Comparison of ENCODE assay signal across 32 cellular contexts in genomic region chr2:101976887-101977286, GRCh38. TPM values are rescaled to one million over a fixed set of nuclear protein-coding genes. Genes with fewer than 3 reads are reported as not detected.
A peak's percentile ranks its signal among the peaks of the same experiment; 100 is the strongest.
DNase-seq lines count a peak whose midpoint lies in the region; ATAC-seq and TF ChIP-seq lines count a peak whose summit lies in the region.
"Had no signal": no experiment of that assay in that cellular context is flagged by ENCODE, and none has a peak within 500 bp of the region (broad histone marks: within the 10 kb centered on the region; RNA-seq: fewer than 3 reads in every experiment).

No MANE protein-coding gene starts in this region.

- no peaks in the 10 kb centered on the region for H3K79me2 ChIP-seq in parathyroid adenoma
- H3K79me2 ChIP-seq in OCI-LY7 (ENCODE audit: insufficient read depth, low read depth, low read length), result no peaks in the 10 kb centered on the region

- BruUV-seq in OCI-LY7 (replicated peaks; lab: Mats Ljungman, UMichigan), result no TSS peak

- POLR2A ChIA-PET in OCI-LY7 (lab: Charles Lee), result no interaction called here

- H3K4me2 ChIP-seq in parathyroid adenoma (ENCODE audit: low read length) (no peak overlapping the region), OCI-LY7 (ENCODE audit: low read length) (no peak overlapping the region)
- H3K4me2 ChIP-seq: A549 had no signal

- DNase-seq in EH (ENCODE audit: low read depth) (peak; percentile 9), adipocyte (ENCODE audit: low read depth) (peak; percentile 69), OCI-LY7 (ENCODE audit: low spot score) (no peak), T-helper 2 cell (no peak)
- no peak for DNase-seq in activated naive CD4-positive, alpha-beta T cell treated with Interleukin-2 at 50 U/mL for 16 hours
- DNase-seq: activated CD8-positive, alpha-beta memory T cell treated with anti-CD3 and anti-CD28 coated beads, Interleukin-2, amount 50 U/mL, for 48 hours; activated CD8-positive, alpha-beta T cell treated with anti-CD3 and anti-CD28 coated beads for 36 hours; CD4-positive, alpha-beta T cell; colonic mucosa; DND-41; effector memory CD4-positive, alpha-beta T cell; H9; immature natural killer cell; KBM-7; left colon; MG63; mucosa of descending colon; NCI-H1417 treated with DMSO at 0.1 percent for 48 hours; NCI-H2029 treated with DMSO at 0.1 percent for 48 hours; NCI-H226; NCI-H69; Peyer's patch; SHP77 treated with DMSO at 0.1 percent for 48 hours; stimulated activated naive CD4-positive, alpha-beta T cell; upper lobe of right lung had no signal

- H3K9me3 ChIP-seq in adipocyte (ENCODE audit: control insufficient read depth, low read length), result no peaks in the 10 kb centered on the region
- no peaks in the 10 kb centered on the region for H3K9me3 ChIP-seq in parathyroid adenoma (ENCODE audit: control insufficient read depth, low read length)
- no peaks in the 10 kb centered on the region for H3K9me3 ChIP-seq in OCI-LY7 (ENCODE audit: low read length)
- H3K9me3 ChIP-seq: ascending aorta, colonic mucosa, MG63, mucosa of descending colon, Peyer's patch, upper lobe of right lung had no signal

- no peaks in the 10 kb centered on the region for H3K36me3 ChIP-seq in adipocyte (ENCODE audit: control insufficient read depth, insufficient read depth, low read length, severe bottlenecking)
- no peaks in the 10 kb centered on the region for H3K36me3 ChIP-seq in parathyroid adenoma (ENCODE audit: control insufficient read depth, insufficient read depth, low read length)
- H3K36me3 ChIP-seq in OCI-LY7 (ENCODE audit: insufficient read depth, low read length), result no peaks in the 10 kb centered on the region
- H3K36me3 ChIP-seq: ascending aorta, cardiac muscle cell, colonic mucosa, MG63, Peyer's patch, upper lobe of right lung had no signal

- H3K4me3 ChIP-seq in adipocyte (ENCODE audit: low read length), result no peak overlapping the region
- H3K4me3 ChIP-seq in parathyroid adenoma (ENCODE audit: low read depth, low read length), result no peak overlapping the region
- no peak overlapping the region for H3K4me3 ChIP-seq in OCI-LY7 (ENCODE audit: low read depth, low read length, poor library complexity, severe bottlenecking)
- H3K4me3 ChIP-seq: A549, ascending aorta, cardiac muscle cell, colonic mucosa, MG63, mucosa of descending colon, Peyer's patch, upper lobe of right lung had no signal

- TF ChIP-seq CTCF in parathyroid adenoma (IDR thresholded peaks at IDR 0.05) (no peak), OCI-LY7 (conservative IDR thresholded peaks at IDR 0.05; ENCODE audit: low read length) (no peak)

- H3K4me1 ChIP-seq in adipocyte (ENCODE audit: control insufficient read depth, insufficient read depth, low read length), result peaks cover 24% of the 10 kb centered on the region
- peaks cover 13% of the 10 kb centered on the region for H3K4me1 ChIP-seq in parathyroid adenoma
- no peaks in the 10 kb centered on the region for H3K4me1 ChIP-seq in OCI-LY7 (ENCODE audit: insufficient read depth, low read length, poor library complexity, severe bottlenecking)
- H3K4me1 ChIP-seq: A549, ascending aorta, colonic mucosa, Peyer's patch, upper lobe of right lung had no signal

- no peaks in the 10 kb centered on the region for H4K20me1 ChIP-seq in OCI-LY7 (ENCODE audit: insufficient read depth, low read length)

- intact Hi-C loops in OCI-LY7 (cut with micrococcal nuclease; ENCODE audit: unreplicated experiment), result no loop called here

- H3K27ac ChIP-seq in parathyroid adenoma (peak overlapping the region; percentile 20), OCI-LY7 (ENCODE audit: low read depth, low read length, poor library complexity, severe bottlenecking) (no peak overlapping the region)
- H3K27ac ChIP-seq: A549, ascending aorta, cardiac muscle cell, colonic mucosa, Peyer's patch, upper lobe of right lung had no signal

- H3K9me2 ChIP-seq in OCI-LY7 (ENCODE audit: insufficient read depth, low read length), result no peaks in the 10 kb centered on the region

- H2AFZ ChIP-seq in parathyroid adenoma (no peak overlapping the region), OCI-LY7 (ENCODE audit: low read length) (no peak overlapping the region)

- peak; percentile 50 for ATAC-seq in HG02870 (IDR thresholded peaks at IDR 0.05; ENCODE audit: unreplicated experiment)
- no peak for ATAC-seq in GM21528 (IDR thresholded peaks at IDR 0.05; ENCODE audit: low FRiP score, unreplicated experiment)
- ATAC-seq: A549; activated CD8-positive, alpha-beta T cell treated with anti-CD3 and anti-CD28 coated beads for 36 hours; left colon; mucosa of descending colon; natural killer cell treated with Interleukin-12 subunit alpha and Interleukin-12 subunit beta and Interleukin-15 and Interleukin-18, amount 100 ng/mL, for 72 hours; upper lobe of right lung had no signal

- CTCF ChIA-PET in OCI-LY7 (lab: Charles Lee; ENCODE audit: unreplicated experiment), result no interaction called here

- H3K9ac ChIP-seq in adipocyte (ENCODE audit: low read length), result no peak overlapping the region
- H3K9ac ChIP-seq in parathyroid adenoma, result no peak overlapping the region

- H3K27me3 ChIP-seq in adipocyte (replicated peaks; ENCODE audit: control insufficient read depth, insufficient read depth, low read length), result no peaks in the 10 kb centered on the region
- no peaks in the 10 kb centered on the region for H3K27me3 ChIP-seq in parathyroid adenoma (ENCODE audit: control insufficient read depth, insufficient read depth, low read length)
- H3K27me3 ChIP-seq: ascending aorta, cardiac muscle cell, colonic mucosa, MG63, Peyer's patch, upper lobe of right lung had no signal

RNA-seq across cellular contexts. Expression of gene IL1R2, which starts 14.9 kb away (rescaled TPM):
- total RNA-seq in OCI-LY7 (2014; rRNA removed; shearing (Covaris generic)), result not detected in 2 replicates
- total RNA-seq in OCI-LY7 (2022), result not detected in 2 replicates
- total RNA-seq: cardiac muscle cell; H9; natural killer cell treated with Interleukin-12 subunit alpha and Interleukin-12 subunit beta and Interleukin-15 and Interleukin-18, amount 100 ng/mL, for 72 hours had no signal

Comparison
In these comparisons a context has a peak if more than half of its experiments do, and no peak if none do; other contexts are left out.
1. DNase-seq: peak in EH (single experiment) and adipocyte (single experiment); none in OCI-LY7 (single experiment), T-helper 2 cell (0 of 5) and activated naive CD4-positive, alpha-beta T cell treated with Interleukin-2 at 50 U/mL for 16 hours (single experiment).